3 cellular contexts compared by ENCODE assay signal in genomic region chr21:23792300-23792699, GRCh38.
"Had no signal": no experiment of that assay in that cellular context is flagged by ENCODE, and none has a peak within 500 bp of the region (broad histone marks: within the 10 kb centered on the region; RNA-seq: fewer than 3 reads in every experiment).

No MANE protein-coding gene starts in this region.

- H3K4me3 ChIP-seq: GM12878 had no signal

- DNase-seq: GDM1, GF-D8 had no signal

- ATAC-seq: GM12878 had no signal
